9 cellular contexts compared by ENCODE assay signal in the genomic region with DNA sequence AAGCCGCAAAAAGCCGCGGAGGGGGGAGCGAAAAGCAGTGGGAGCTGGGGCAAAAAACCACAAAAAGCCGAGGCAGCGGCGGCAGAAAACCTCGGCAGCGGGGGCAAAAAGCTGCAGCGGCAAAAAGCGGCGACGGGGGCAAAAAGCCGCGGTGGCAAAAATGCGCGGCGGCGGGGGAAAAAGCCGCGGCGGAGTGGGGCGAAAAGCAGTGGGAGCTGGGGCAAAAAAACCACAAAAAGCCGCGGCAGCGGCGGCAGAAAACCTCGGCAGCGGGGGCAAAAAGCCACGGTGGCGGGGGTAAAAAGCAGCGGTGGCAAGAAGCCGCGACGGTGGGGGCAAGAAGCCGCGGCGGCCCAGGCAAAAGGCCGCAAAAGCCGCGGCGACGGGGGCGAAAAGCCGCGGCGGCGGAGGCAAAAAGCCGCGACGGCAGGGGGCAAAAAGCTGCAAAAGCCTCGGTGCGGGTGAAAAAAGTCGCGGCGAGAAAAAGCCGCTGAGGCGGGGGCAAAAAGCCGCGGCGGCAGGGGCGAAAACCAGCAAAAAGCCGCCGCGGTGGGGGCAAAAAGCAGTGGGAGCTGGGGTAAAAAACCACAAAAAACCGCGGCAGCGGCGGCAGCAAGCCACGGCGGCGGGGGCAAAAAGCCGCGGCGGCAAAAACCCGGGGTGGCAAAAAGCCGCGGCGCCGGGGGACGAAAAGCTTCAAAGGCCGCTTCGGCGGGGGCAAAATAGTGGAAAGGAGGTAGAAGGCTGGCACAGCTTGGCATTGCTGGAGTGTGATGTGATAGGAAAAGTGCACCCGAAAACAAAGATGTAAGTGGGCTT.
DNase-seq lines count a peak whose midpoint lies in the region; ATAC-seq and TF ChIP-seq lines count a peak whose summit lies in the region.
"Had no signal": no experiment of that assay in that cellular context is flagged by ENCODE, and none has a peak within 500 bp of the region (broad histone marks: within the 10 kb centered on the region; RNA-seq: fewer than 3 reads in every experiment).

No MANE protein-coding gene starts in this region.

- no peak for DNase-seq in activated naive CD4-positive, alpha-beta T cell (lab: John Stamatoyannopoulos, UW)
- DNase-seq in activated T-helper 2 cell treated with anti-CD3 and anti-CD28 coated beads, Interferon-gamma antibody, Interleukin-2, Interleukin-4, amounts not matched to agents 10 μg/mL and 5 μg/mL and 100 μg/mL, durations not matched to agents 14 hours and 24 hours and 36 hours (ENCODE audit: low spot score), result no peak
- DNase-seq in left kidney (ENCODE audit: low read depth, low spot score), result peak; percentile 28
- no peak for DNase-seq in tibial nerve (ENCODE audit: low spot score in 2 of 2)

- H3K36me3 Mint-ChIP-seq in activated naive CD4-positive, alpha-beta T cell treated with anti-CD3 and anti-CD28 coated beads, Interleukin-2, amount 50 U/mL, for 24 hours, result no peaks in the 10 kb centered on the region
- no peaks in the 10 kb centered on the region for H3K36me3 Mint-ChIP-seq in activated T-helper 2 cell treated with anti-CD3 and anti-CD28 coated beads, Interferon-gamma antibody, Interleukin-2, Interleukin-4, amounts not matched to agents 10 μg/mL and 5 μg/mL and 100 μg/mL, durations not matched to agents 14 hours and 24 hours and 36 hours (ENCODE audit: low read depth)

- H3K9me3 Mint-ChIP-seq in activated naive CD4-positive, alpha-beta T cell treated with anti-CD3 and anti-CD28 coated beads, Interleukin-2, amount 50 U/mL, for 24 hours, result peaks cover 5% of the 10 kb centered on the region
- H3K9me3 Mint-ChIP-seq in activated T-helper 2 cell treated with anti-CD3 and anti-CD28 coated beads, Interferon-gamma antibody, Interleukin-2, Interleukin-4, amounts not matched to agents 10 μg/mL and 5 μg/mL and 100 μg/mL, durations not matched to agents 14 hours and 24 hours and 36 hours, result no peaks in the 10 kb centered on the region

- peaks cover 14% of the 10 kb centered on the region for H3K27me3 Mint-ChIP-seq in activated naive CD4-positive, alpha-beta T cell treated with anti-CD3 and anti-CD28 coated beads, Interleukin-2, amount 50 U/mL, for 24 hours
- H3K27me3 Mint-ChIP-seq in activated T-helper 2 cell treated with anti-CD3 and anti-CD28 coated beads, Interferon-gamma antibody, Interleukin-2, Interleukin-4, amounts not matched to agents 10 μg/mL and 5 μg/mL and 100 μg/mL, durations not matched to agents 14 hours and 24 hours and 36 hours (ENCODE audit: low read depth), result peaks cover 26% of the 10 kb centered on the region

- TF ChIP-seq EP300 in tibial nerve (IDR thresholded peaks at IDR 0.05), result no peak

- H3K4me3 ChIP-seq in tibial nerve, result peak overlapping the region; percentile 13 to 51 (median 50)

- peak overlapping the region in 1 of 4 donors; percentile 50 for H3K27ac ChIP-seq in tibial nerve
- H3K27ac ChIP-seq: adrenal gland had no signal

- ATAC-seq in GM21737 (IDR thresholded peaks at IDR 0.05; ENCODE audit: unreplicated experiment) (no peak), GM18505 (IDR thresholded peaks at IDR 0.05; ENCODE audit: unreplicated experiment) (no peak), HG03135 (IDR thresholded peaks at IDR 0.05; ENCODE audit: unreplicated experiment) (no peak)

- intact Hi-C loops in activated T-helper 2 cell treated with anti-CD3 and anti-CD28 coated beads, Interferon-gamma antibody, Interleukin-2, Interleukin-4, amounts not matched to agents 10 μg/mL and 5 μg/mL and 100 μg/mL, durations not matched to agents 14 hours and 24 hours and 36 hours (cut with micrococcal nuclease), result no loop called here

- WGBS in tibial nerve, 2 donors, result 2% methylated on average over 82 to 85 of the region's 85 CpGs

- peaks cover 0 to 29% of the 10 kb centered on the region in 2 donors for H3K27me3 ChIP-seq in tibial nerve
- H3K27me3 ChIP-seq: adrenal gland had no signal

- peaks cover 4% of the 10 kb centered on the region for H3K4me1 Mint-ChIP-seq in activated naive CD4-positive, alpha-beta T cell treated with anti-CD3 and anti-CD28 coated beads, Interleukin-2, amount 50 U/mL, for 24 hours
- H3K4me1 Mint-ChIP-seq in activated T-helper 2 cell treated with anti-CD3 and anti-CD28 coated beads, Interferon-gamma antibody, Interleukin-2, Interleukin-4, amounts not matched to agents 10 μg/mL and 5 μg/mL and 100 μg/mL, durations not matched to agents 14 hours and 24 hours and 36 hours (ENCODE audit: low read depth), result peaks cover 2% of the 10 kb centered on the region

- H3K27ac Mint-ChIP-seq in activated naive CD4-positive, alpha-beta T cell treated with anti-CD3 and anti-CD28 coated beads, Interleukin-2, amount 50 U/mL, for 24 hours, result no peak overlapping the region
- H3K27ac Mint-ChIP-seq in activated T-helper 2 cell treated with anti-CD3 and anti-CD28 coated beads, Interferon-gamma antibody, Interleukin-2, Interleukin-4, amounts not matched to agents 10 μg/mL and 5 μg/mL and 100 μg/mL, durations not matched to agents 14 hours and 24 hours and 36 hours, result no peak overlapping the region

- H3K36me3 ChIP-seq in tibial nerve, result no peaks in the 10 kb centered on the region
- H3K36me3 ChIP-seq: adrenal gland had no signal

- peak overlapping the region; percentile 76 for H3K4me3 Mint-ChIP-seq in activated naive CD4-positive, alpha-beta T cell treated with anti-CD3 and anti-CD28 coated beads, Interleukin-2, amount 50 U/mL, for 24 hours
- H3K4me3 Mint-ChIP-seq in activated T-helper 2 cell treated with anti-CD3 and anti-CD28 coated beads, Interferon-gamma antibody, Interleukin-2, Interleukin-4, amounts not matched to agents 10 μg/mL and 5 μg/mL and 100 μg/mL, durations not matched to agents 14 hours and 24 hours and 36 hours (ENCODE audit: low read depth), result peak overlapping the region; percentile 56

- TF ChIP-seq POLR2A in tibial nerve (IDR thresholded peaks at IDR 0.05) (no peak), GM18505 (IDR thresholded peaks at IDR 0.05; ENCODE audit: borderline replicate concordance, extremely low read depth, insufficient read depth, insufficient read length) (no peak)

- peaks cover 0 to 21% (median 3%) of the 10 kb centered on the region in 4 donors for H3K4me1 ChIP-seq in tibial nerve
- H3K4me1 ChIP-seq: adrenal gland had no signal

- H3K9me3 ChIP-seq in tibial nerve, result no peaks in the 10 kb centered on the region
- H3K9me3 ChIP-seq: adrenal gland had no signal

- TF ChIP-seq CTCF in tibial nerve (IDR thresholded peaks at IDR 0.05), result no peak
